In the genomic region with DNA sequence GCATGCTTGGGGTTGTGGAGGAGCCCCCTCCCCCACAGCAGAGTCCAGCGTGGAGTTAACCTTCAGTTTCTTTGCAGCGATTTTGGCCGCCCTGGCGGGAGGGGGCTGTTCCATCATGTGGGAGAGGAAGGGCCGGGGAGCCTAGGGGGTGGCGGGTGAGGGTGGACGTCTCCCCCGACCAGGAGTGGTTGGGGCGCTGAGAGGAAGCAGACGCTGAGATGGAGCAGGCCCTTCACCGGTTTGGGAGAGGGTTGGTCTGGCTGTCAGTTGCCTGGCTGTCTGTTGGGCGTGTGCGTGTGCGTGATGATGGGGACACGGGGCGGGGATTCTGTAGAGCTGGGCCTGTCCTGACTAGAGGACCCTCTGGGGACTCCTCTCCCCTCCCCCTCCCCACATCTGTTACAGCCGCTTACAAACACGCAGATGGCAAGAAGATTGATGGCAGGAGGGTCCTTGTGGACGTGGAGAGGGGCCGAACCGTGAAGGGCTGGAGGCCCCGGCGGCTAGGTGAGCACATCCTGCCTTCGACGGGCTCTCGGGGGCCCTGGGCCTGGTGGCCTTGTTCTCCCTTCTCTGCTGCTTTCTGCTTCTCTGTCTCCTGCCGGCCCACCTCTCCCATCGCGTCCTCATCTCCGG, we compare ENCODE assay signal across 1 cellular context.
TF ChIP-seq lines count a peak whose summit lies in the region.

No MANE protein-coding gene starts in this region.

TF ChIP-seq in WTC11, 78 proteins besides CTCF, POLR2A, EP300 and RAD21:
- TF ChIP-seq NR1H2 (CRISPR knock-in tag; IDR thresholded peaks at IDR 0.05) (no peak), SOX15 (CRISPR knock-in tag; IDR thresholded peaks at IDR 0.05) (no peak), TEAD4 (CRISPR knock-in tag; IDR thresholded peaks at IDR 0.05) (no peak), ZNF423 (CRISPR knock-in tag; IDR thresholded peaks at IDR 0.05) (no peak), EMX1 (CRISPR knock-in tag; IDR thresholded peaks at IDR 0.05) (no peak), CREB1 (CRISPR knock-in tag; IDR thresholded peaks at IDR 0.05) (no peak), PRRX2 (CRISPR knock-in tag; IDR thresholded peaks at IDR 0.05) (no peak), ETV6 (CRISPR knock-in tag; IDR thresholded peaks at IDR 0.05) (no peak)
- TF ChIP-seq, protein P1, sequence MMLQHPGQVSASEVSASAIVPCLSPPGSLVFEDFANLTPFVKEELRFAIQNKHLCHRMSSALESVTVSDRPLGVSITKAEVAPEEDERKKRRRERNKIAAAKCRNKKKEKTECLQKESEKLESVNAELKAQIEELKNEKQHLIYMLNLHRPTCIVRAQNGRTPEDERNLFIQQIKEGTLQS (CRISPR knock-in tag; conservative IDR thresholded peaks at IDR 0.05), result no peak
- TF ChIP-seq, protein P2, sequence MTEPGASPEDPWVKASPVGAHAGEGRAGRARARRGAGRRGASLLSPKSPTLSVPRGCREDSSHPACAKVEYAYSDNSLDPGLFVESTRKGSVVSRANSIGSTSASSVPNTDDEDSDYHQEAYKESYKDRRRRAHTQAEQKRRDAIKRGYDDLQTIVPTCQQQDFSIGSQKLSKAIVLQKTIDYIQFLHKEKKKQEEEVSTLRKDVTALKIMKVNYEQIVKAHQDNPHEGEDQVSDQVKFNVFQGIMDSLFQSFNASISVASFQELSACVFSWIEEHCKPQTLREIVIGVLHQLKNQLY (CRISPR knock-in tag; IDR thresholded peaks at IDR 0.05), result no peak
